ENCODE assay signal across 13 cellular contexts in genomic region chr13:33633701-33634525, GRCh38.
A peak's percentile ranks its signal among the peaks of the same experiment; 100 is the strongest.
DNase-seq lines count a peak whose midpoint lies in the region; TF ChIP-seq lines count a peak whose summit lies in the region.
"Had no signal": no experiment of that assay in that cellular context is flagged by ENCODE, and none has a peak within 500 bp of the region (broad histone marks: within the 10 kb centered on the region; RNA-seq: fewer than 3 reads in every experiment).

No MANE protein-coding gene starts in this region.

- H3K4me3 Mint-ChIP-seq in chondrocyte (ENCODE audit: unreplicated experiment): peak overlapping the region; percentile 40
- H3K4me3 Mint-ChIP-seq in immature natural killer cell: no peak overlapping the region
- H3K4me3 Mint-ChIP-seq: natural killer cell had no signal

- peak; percentile 1 for DNase-seq in SIG-M5 treated with dmso at 0.1 percent for 504 hours (lab: John Stamatoyannopoulos, UW; ENCODE audit: unreplicated experiment)
- DNase-seq in SIG-M5 (lab: John Stamatoyannopoulos, UW): no peak
- no peak for DNase-seq in chondrocyte (ENCODE audit: low spot score)
- DNase-seq in medulla oblongata (ENCODE audit: extremely low spot score): peak; percentile 84
- peak; percentile 87 for DNase-seq in superior temporal gyrus (ENCODE audit: extremely low spot score)
- no peak for DNase-seq in NCI-H2107 (lab: John Stamatoyannopoulos, UW)
- no peak for DNase-seq in kidney glomerular epithelial cell (lab: John Stamatoyannopoulos, UW)
- DNase-seq in immature natural killer cell: no peak
- DNase-seq: natural killer cell, NCI-H345, SHP77, spleen, upper lobe of right lung had no signal

- peaks cover 21% of the 10 kb centered on the region for H3K4me1 Mint-ChIP-seq in chondrocyte (ENCODE audit: low read depth)
- no peaks in the 10 kb centered on the region for H3K4me1 Mint-ChIP-seq in immature natural killer cell
- H3K4me1 Mint-ChIP-seq: natural killer cell had no signal

- H3K9me3 Mint-ChIP-seq in chondrocyte (ENCODE audit: low read depth): no peaks in the 10 kb centered on the region
- H3K9me3 Mint-ChIP-seq in immature natural killer cell: peaks cover 0 to 3% (median 0%) of the 10 kb centered on the region in 6 donors

- TF ChIP-seq CTCF in chondrocyte (IDR thresholded peaks at IDR 0.05): no peak

- H3K27me3 Mint-ChIP-seq in chondrocyte (ENCODE audit: low read depth) (no peaks in the 10 kb centered on the region), immature natural killer cell (ENCODE audit: low read depth in 3 of 3) (peaks cover 0 to 8% (median 0%) of the 10 kb centered on the region in 3 donors)

- H3K36me3 Mint-ChIP-seq in chondrocyte (ENCODE audit: low read depth): no peaks in the 10 kb centered on the region
- no peaks in the 10 kb centered on the region for H3K36me3 Mint-ChIP-seq in immature natural killer cell
- H3K36me3 Mint-ChIP-seq: natural killer cell had no signal

- H3K27ac Mint-ChIP-seq in chondrocyte (ENCODE audit: unreplicated experiment) (peak overlapping the region; percentile 70), immature natural killer cell (no peak overlapping the region)
- H3K27ac Mint-ChIP-seq: natural killer cell had no signal

Comparison
In these comparisons a context has a peak if more than half of its experiments do, and no peak if none do; other contexts are left out.
1. DNase-seq: peak in SIG-M5 treated with dmso at 0.1 percent for 504 hours (single experiment), medulla oblongata (single experiment) and superior temporal gyrus (single experiment); none in SIG-M5 (single experiment), chondrocyte (single experiment), NCI-H2107 (single experiment), kidney glomerular epithelial cell (single experiment) and immature natural killer cell (0 of 3).